ENCODE assay signal across 8 cellular contexts in the genomic region with DNA sequence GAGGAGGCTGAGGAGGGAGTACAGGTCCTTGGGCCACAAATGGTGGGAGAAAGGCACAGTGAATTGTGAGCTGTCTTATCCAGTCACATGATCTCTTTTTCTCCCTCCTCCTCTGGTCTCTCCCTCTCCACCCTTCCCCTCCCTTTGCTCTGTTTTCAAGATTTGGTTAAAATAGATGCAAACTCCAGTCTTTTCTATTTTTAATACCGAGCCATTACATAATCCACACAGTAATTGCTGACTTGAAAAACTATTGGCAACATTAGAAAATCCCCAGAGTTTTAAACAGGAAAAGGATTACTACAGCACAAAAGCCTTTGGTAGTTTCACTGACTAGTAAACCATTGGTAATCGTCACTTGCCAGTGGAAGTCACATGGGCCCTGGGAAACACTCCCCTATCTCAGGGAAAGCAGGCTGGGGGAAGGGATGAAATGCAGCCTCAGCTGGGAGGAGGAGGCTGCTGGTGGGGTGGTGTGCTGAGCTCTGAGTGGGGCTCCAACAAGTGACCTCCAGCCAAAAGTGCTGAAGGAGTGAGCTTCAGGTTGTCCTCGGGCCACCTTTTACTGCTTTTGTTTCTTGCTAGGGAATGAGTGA. TPM values are rescaled to one million over a fixed set of nuclear protein-coding genes. Genes with fewer than 3 reads are reported as not detected.
DNase-seq lines count a peak whose midpoint lies in the region; ATAC-seq lines count a peak whose summit lies in the region.
"Had no signal": no experiment of that assay in that cellular context is flagged by ENCODE, and none has a peak within 500 bp of the region (broad histone marks: within the 10 kb centered on the region; RNA-seq: fewer than 3 reads in every experiment).

No MANE protein-coding gene starts in this region.

- H3K27me3 ChIP-seq in HUES64 (ENCODE audit: insufficient read depth, low read length), result no peaks in the 10 kb centered on the region
- no peaks in the 10 kb centered on the region for H3K27me3 ChIP-seq in layer of hippocampus (ENCODE audit: control insufficient read depth, insufficient read depth, low read length)
- H3K27me3 ChIP-seq: SJSA1 had no signal

- H3K9me3 ChIP-seq in HUES64 (ENCODE audit: insufficient read depth, low read depth, low read length), result no peaks in the 10 kb centered on the region
- H3K9me3 ChIP-seq: SJSA1 had no signal

- DNase-seq in cerebellum (ENCODE audit: low spot score) (peak; percentile 7), substantia nigra (lab: John Stamatoyannopoulos, UW) (peak in 30 of 49 donors; percentile 3 to 55 (median 26))

- ATAC-seq in GM19467 (IDR thresholded peaks at IDR 0.05; ENCODE audit: unreplicated experiment) (no peak), GM21786 (IDR thresholded peaks at IDR 0.05; ENCODE audit: unreplicated experiment) (no peak), HG03342 (IDR thresholded peaks at IDR 0.05; ENCODE audit: unreplicated experiment) (no peak)

- H3K27ac ChIP-seq in HUES64 (ENCODE audit: low read depth, low read length) (peak overlapping the region; percentile 68), layer of hippocampus (ENCODE audit: low read depth, low read length) (peak overlapping the region; percentile 64), substantia nigra (ENCODE audit: low read depth, low read length, poor library complexity, severe bottlenecking) (peak overlapping the region; percentile 39)
- H3K27ac ChIP-seq: SJSA1 had no signal

- WGBS in HUES64, result 49% methylated on average over 3 of the region's 3 CpGs

- no peak overlapping the region for H3K4me3 ChIP-seq in HUES64 (ENCODE audit: low read length)
- H3K4me3 ChIP-seq: SJSA1 had no signal

- H3K36me3 ChIP-seq in HUES64 (ENCODE audit: insufficient read depth, low read length), result no peaks in the 10 kb centered on the region
- H3K36me3 ChIP-seq: SJSA1 had no signal

- H3K9ac ChIP-seq in HUES64 (ENCODE audit: low read depth, low read length), result peak overlapping the region; percentile 31; the same call in 1 of the 2 replicates

- peaks cover 15% of the 10 kb centered on the region for H3K4me1 ChIP-seq in HUES64 (ENCODE audit: insufficient read depth, low read length)

RNA-seq across cellular contexts. Expression of a gene that starts 57.4 kb away (rescaled TPM):
- 369 TPM for polyA plus RNA-seq in HUES64 (2013, experiment 1 of 2)
- 368 TPM for polyA plus RNA-seq in HUES64 (2013, experiment 2 of 2)
- total RNA-seq in cerebellum, result 29.2 TPM
